ENCODE assay signal across 7 cellular contexts in the genomic region with DNA sequence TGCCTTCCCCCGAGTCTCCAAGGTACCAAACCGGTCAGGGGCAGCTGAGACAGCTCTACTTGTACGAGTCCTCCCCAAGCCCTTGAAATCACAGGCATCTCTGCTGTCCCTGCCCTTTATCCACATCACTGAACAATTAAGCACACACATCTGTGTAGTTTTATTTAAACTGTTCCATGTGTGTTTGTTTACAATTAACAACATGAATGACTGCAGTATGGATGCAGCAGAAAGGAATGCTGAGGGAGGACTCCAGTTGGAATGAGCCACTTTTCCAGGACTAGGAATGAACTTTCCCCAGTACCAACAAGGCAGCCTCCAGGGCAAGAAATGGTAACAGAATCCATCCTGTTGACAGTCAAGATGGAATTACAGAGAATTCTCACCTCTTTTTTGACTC.
DNase-seq lines count a peak whose midpoint lies in the region; TF ChIP-seq lines count a peak whose summit lies in the region.
"Not testable (repeated sequence)": the region's sequence is repeated elsewhere in the genome, so short reads cannot be mapped to it uniquely, and the experiment has no call there.

No MANE protein-coding gene starts in this region.

- not testable (repeated sequence) for H3F3A ChIP-seq in GM23248 (ENCODE audit: insufficient read depth); SU-DHL-6 (ENCODE audit: insufficient read depth)

- in situ Hi-C loops in GM23248 (cut with MboI), result not testable (repeated sequence)

- H3K27ac ChIP-seq in BLaER1; GM23248; SU-DHL-6 (ENCODE audit: low read depth, low read length); thyroid gland: not testable (repeated sequence)

- H3K4me1 ChIP-seq in BLaER1; GM23248 (ENCODE audit: insufficient read depth); thyroid gland: not testable (repeated sequence)

- intact Hi-C loops in thyroid gland (cut with DNase I), result not testable (repeated sequence)

- not testable (repeated sequence) for H3K9me3 ChIP-seq in BLaER1; GM23248 (ENCODE audit: low read depth); SU-DHL-6 (ENCODE audit: insufficient read depth, low read length); thyroid gland

- H3K9ac ChIP-seq in BLaER1, GM23248: not testable (repeated sequence)
- H3K9ac ChIP-seq in SU-DHL-6 (ENCODE audit: low read length), result peak overlapping the region; percentile 38; the same call in 1 of the 2 replicates

- H3K36me3 ChIP-seq in BLaER1; GM23248 (ENCODE audit: low read depth); SU-DHL-6 (ENCODE audit: low read length); thyroid gland: not testable (repeated sequence)

- not testable (repeated sequence) for H3K79me2 ChIP-seq in GM23248 (ENCODE audit: insufficient read depth); SU-DHL-6 (ENCODE audit: insufficient read depth, low read length)

- not testable (repeated sequence) for TF ChIP-seq CTCF in SU-DHL-6 (IDR thresholded peaks at IDR 0.05; ENCODE audit: insufficient read depth, low read length, poor library complexity, severe bottlenecking); fibroblast of mammary gland (conservative IDR thresholded peaks at IDR 0.05; ENCODE audit: control insufficient read depth, insufficient read depth, low read depth, low read length); thyroid gland (IDR thresholded peaks at IDR 0.05)

- peak overlapping the region; percentile 63; the same call in 1 of the 2 replicates for H3K4me3 ChIP-seq in BLaER1
- H3K4me3 ChIP-seq in GM23248; SU-DHL-6 (ENCODE audit: insufficient read depth, low read length, poor library complexity, severe bottlenecking); fibroblast of mammary gland (ENCODE audit: control insufficient read depth, low read depth, low read length); thyroid gland (replicated peaks in 1 of 3): not testable (repeated sequence)

- not testable (repeated sequence) for TF ChIP-seq POLR2A in thyroid gland (IDR thresholded peaks at IDR 0.05)

- 10% methylated on average over 3 of the region's 3 CpGs; no CpG with 5 or more reads in 1 of the 2 experiments for WGBS in GM23248 (ENCODE audit: low coverage in 1 of 2, low lambda C conversion rate in 2 of 2, missing lambda C conversion rate in 2 of 2), 2 experiments
- WGBS in thyroid gland, 2 donors, result 45% methylated on average over 2 of the region's 3 CpGs; no CpG with 5 or more reads in 1 of the 2 donors

- peak overlapping the region; percentile 49 for H3K4me2 ChIP-seq in BLaER1
- not testable (repeated sequence) for H3K4me2 ChIP-seq in GM23248 (ENCODE audit: unreplicated experiment); SU-DHL-6 (ENCODE audit: low read depth, low read length, poor library complexity, severe bottlenecking)

- H3K27me3 ChIP-seq in BLaER1; GM23248 (replicated peaks; ENCODE audit: insufficient read depth); SU-DHL-6 (ENCODE audit: low read length); thyroid gland: not testable (repeated sequence)

- not testable (repeated sequence) for H2AFZ ChIP-seq in GM23248; SU-DHL-6 (ENCODE audit: low read depth, low read length, severe bottlenecking)

- peak; percentile 17 for DNase-seq in EL
- DNase-seq in GM23248, result peak; percentile 45
- peak; percentile 36 for DNase-seq in dedifferentiated amniotic fluid mesenchymal stem cell (ENCODE audit: extremely low spot score)
- DNase-seq in fibroblast of mammary gland (ENCODE audit: low read depth), result peak; percentile 30
- DNase-seq in thyroid gland, result peak; percentile 18 to 59

- not testable (repeated sequence) for H4K20me1 ChIP-seq in BLaER1; GM23248 (ENCODE audit: insufficient read depth); SU-DHL-6 (ENCODE audit: low read depth, low read length)

- H3K9me2 ChIP-seq in GM23248 (ENCODE audit: insufficient read depth); SU-DHL-6 (replicated peaks; ENCODE audit: insufficient read depth, low read length): not testable (repeated sequence)
